Comparison of ENCODE assay signal across 1 cellular context in the genomic region with DNA sequence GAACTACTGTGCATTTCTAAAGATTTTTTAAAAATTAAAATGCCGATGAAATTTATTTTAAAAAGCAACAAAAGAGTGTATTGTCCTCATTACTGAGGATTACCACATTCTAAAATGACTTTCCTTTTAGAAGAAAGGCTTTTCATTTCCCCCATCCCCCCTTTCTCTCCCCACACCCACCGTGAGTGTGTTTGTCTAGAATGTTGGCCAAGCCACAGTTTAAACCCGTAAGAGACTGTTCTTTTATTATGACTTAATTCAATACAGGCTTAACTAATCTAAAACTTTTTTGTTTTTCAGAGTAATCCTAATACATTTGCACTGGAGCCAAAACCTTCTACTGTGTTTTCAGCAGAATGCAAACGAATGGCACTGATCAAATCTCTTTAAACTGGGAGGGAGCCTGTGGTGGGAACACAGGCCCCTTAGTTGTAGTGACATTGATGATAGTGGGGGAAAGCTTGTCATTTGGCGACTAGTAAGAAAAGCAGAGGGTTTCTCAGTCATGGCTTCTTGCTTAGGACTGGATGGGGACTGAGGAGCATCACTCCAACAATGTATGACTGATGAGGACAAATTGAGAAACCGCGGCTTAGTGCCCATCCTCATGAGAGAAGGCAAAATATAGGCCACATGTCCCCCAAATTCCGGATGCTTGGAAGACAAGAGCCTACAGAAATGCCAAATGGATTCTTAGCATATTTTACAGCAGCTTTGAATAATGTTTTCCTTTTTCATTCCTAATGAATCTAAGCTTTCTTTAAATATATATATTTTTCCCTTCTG.
TF ChIP-seq lines count a peak whose summit lies in the region.

No MANE protein-coding gene starts in this region.

TF ChIP-seq in GM23338, 12 proteins besides CTCF, POLR2A, EP300 and RAD21 (continued from another document):
- TF ChIP-seq, protein P1, sequence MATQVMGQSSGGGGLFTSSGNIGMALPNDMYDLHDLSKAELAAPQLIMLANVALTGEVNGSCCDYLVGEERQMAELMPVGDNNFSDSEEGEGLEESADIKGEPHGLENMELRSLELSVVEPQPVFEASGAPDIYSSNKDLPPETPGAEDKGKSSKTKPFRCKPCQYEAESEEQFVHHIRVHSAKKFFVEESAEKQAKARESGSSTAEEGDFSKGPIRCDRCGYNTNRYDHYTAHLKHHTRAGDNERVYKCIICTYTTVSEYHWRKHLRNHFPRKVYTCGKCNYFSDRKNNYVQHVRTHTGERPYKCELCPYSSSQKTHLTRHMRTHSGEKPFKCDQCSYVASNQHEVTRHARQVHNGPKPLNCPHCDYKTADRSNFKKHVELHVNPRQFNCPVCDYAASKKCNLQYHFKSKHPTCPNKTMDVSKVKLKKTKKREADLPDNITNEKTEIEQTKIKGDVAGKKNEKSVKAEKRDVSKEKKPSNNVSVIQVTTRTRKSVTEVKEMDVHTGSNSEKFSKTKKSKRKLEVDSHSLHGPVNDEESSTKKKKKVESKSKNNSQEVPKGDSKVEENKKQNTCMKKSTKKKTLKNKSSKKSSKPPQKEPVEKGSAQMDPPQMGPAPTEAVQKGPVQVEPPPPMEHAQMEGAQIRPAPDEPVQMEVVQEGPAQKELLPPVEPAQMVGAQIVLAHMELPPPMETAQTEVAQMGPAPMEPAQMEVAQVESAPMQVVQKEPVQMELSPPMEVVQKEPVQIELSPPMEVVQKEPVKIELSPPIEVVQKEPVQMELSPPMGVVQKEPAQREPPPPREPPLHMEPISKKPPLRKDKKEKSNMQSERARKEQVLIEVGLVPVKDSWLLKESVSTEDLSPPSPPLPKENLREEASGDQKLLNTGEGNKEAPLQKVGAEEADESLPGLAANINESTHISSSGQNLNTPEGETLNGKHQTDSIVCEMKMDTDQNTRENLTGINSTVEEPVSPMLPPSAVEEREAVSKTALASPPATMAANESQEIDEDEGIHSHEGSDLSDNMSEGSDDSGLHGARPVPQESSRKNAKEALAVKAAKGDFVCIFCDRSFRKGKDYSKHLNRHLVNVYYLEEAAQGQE (IDR thresholded peaks at IDR 0.05; ENCODE audit: unreplicated experiment) = no peak
- no peak for TF ChIP-seq ZNF114 (CRISPR knock-in tag; IDR thresholded peaks at IDR 0.05)
- TF ChIP-seq EZH2 (IDR thresholded peaks at IDR 0.05; ENCODE audit: low read depth, unreplicated experiment) = no peak
- no peak for TF ChIP-seq ZNF331 (CRISPR knock-in tag; IDR thresholded peaks at IDR 0.05; ENCODE audit: low read depth)
